8 cellular contexts compared by ENCODE assay signal in genomic region chr5:111530298-111530740, GRCh38. TPM values are rescaled to one million over a fixed set of nuclear protein-coding genes. Genes with fewer than 3 reads are reported as not detected.
DNase-seq lines count a peak whose midpoint lies in the region; ATAC-seq and TF ChIP-seq lines count a peak whose summit lies in the region.

No MANE protein-coding gene starts in this region.

- DNase-seq in GF-D8 (lab: John Stamatoyannopoulos, UW) (peak; percentile 49), NOMO-1 (lab: John Stamatoyannopoulos, UW; ENCODE audit: unreplicated experiment in 2 of 2) (peak; percentile 93 to 94), fibroblast of pulmonary artery (ENCODE audit: low read depth) (peak; percentile 93), renal cortical epithelial cell (ENCODE audit: low read depth) (peak; percentile 90), NCI-H446 treated with DMSO at 0.1 percent for 48 hours (lab: John Stamatoyannopoulos, UW) (no peak), DMS153 treated with DMSO at 0.1 percent for 48 hours (lab: John Stamatoyannopoulos, UW; ENCODE audit: unreplicated experiment) (no peak)
- peak; percentile 40 for DNase-seq in activated CD8-positive, alpha-beta memory T cell treated with anti-CD3 and anti-CD28 coated beads, Interleukin-2, amount 50 U/mL, for 24 hours (ENCODE audit: extremely low read depth)

- no peak overlapping the region for H3K4me3 ChIP-seq in fibroblast of pulmonary artery (replicated peaks; ENCODE audit: low read depth, low read length)

- ATAC-seq in HG02571 (IDR thresholded peaks at IDR 0.05; ENCODE audit: unreplicated experiment): peak; percentile 91

- TF ChIP-seq CTCF in fibroblast of pulmonary artery (IDR thresholded peaks at IDR 0.05; ENCODE audit: low read length, missing control alignments): no peak

RNA-seq across cellular contexts. Expression of gene STARD4, which starts 18.0 kb away (rescaled TPM):
- 29.5 and 120 TPM in 2 replicates for total RNA-seq in renal cortical epithelial cell

Comparison
In these comparisons a context has a peak if more than half of its experiments do, and no peak if none do; other contexts are left out.
1. DNase-seq: peak in GF-D8 (single experiment), NOMO-1 (2 of 2), activated CD8-positive, alpha-beta memory T cell treated with anti-CD3 and anti-CD28 coated beads, Interleukin-2, amount 50 U/mL, for 24 hours (single experiment), fibroblast of pulmonary artery (single experiment) and renal cortical epithelial cell (single experiment); none in NCI-H446 treated with DMSO at 0.1 percent for 48 hours (single experiment) and DMS153 treated with DMSO at 0.1 percent for 48 hours (single experiment).